24 cellular contexts compared by ENCODE assay signal in genomic region chr2:241201445-241202267, GRCh38. TPM values are rescaled to one million over a fixed set of nuclear protein-coding genes. Genes with fewer than 3 reads are reported as not detected.
DNase-seq lines count a peak whose midpoint lies in the region; ATAC-seq, FAIRE-seq and TF ChIP-seq lines count a peak whose summit lies in the region.
"Had no signal": no experiment of that assay in that cellular context is flagged by ENCODE, and none has a peak within 500 bp of the region (broad histone marks: within the 10 kb centered on the region; RNA-seq: fewer than 3 reads in every experiment).

No MANE protein-coding gene starts in this region.

- H2AFZ ChIP-seq in K562 (ENCODE audit: low read depth, low read length): no peak overlapping the region
- H2AFZ ChIP-seq in osteoblast (ENCODE audit: low read length): no peak overlapping the region
- H2AFZ ChIP-seq in MM.1S (ENCODE audit: low read length): no peak overlapping the region

- POLR2A ChIA-PET in K562 (lab: Yijun Ruan, JAX): no interaction called here

- no peak for FAIRE-seq in K562 (lab: Jason Lieb, UNC)
- FAIRE-seq: GM12892, H54 had no signal

- in situ Hi-C loops in K562 (cut with MboI) (no loop called here), brain microvascular endothelial cell (cut with HindIII; ENCODE audit: low pct_ligation_motif_present, low sequenced_read_pairs) (no loop called here)

- no peaks in the 10 kb centered on the region for H3K9me2 ChIP-seq in MM.1S (replicated peaks; ENCODE audit: insufficient read depth, low read length)

- BruUV-seq in K562 (replicated peaks; lab: Mats Ljungman, UMichigan): no TSS peak

- H3K4me1 ChIP-seq in K562 (replicated peaks in 1 of 2; ENCODE audit: control insufficient read depth in 2 of 2, insufficient read depth in 2 of 2, low read length in 2 of 2) (peaks cover 0 to 39% of the 10 kb centered on the region in 2 experiments; a peak in 3 of 5 replicates), osteoblast (ENCODE audit: insufficient read depth, low read length) (no peaks in the 10 kb centered on the region), MM.1S (ENCODE audit: low read length) (no peaks in the 10 kb centered on the region)
- H3K4me1 ChIP-seq: Peyer's patch, SJCRH30 had no signal

- TF ChIP-seq CTCF in HL-60 (IDR thresholded peaks at IDR 0.05; ENCODE audit: insufficient read depth, low read length): no peak
- TF ChIP-seq CTCF in K562 (IDR thresholded peaks at IDR 0.05 in 2 of 3, conservative IDR thresholded peaks at IDR 0.05 in 1 of 3; ENCODE audit: insufficient read depth in 2 of 3, low read depth in 1 of 3, low read length in 3 of 3): no peak
- TF ChIP-seq CTCF in osteoblast (IDR thresholded peaks at IDR 0.05; ENCODE audit: extremely low read depth, low read depth, low read length): no peak
- no peak for TF ChIP-seq CTCF in brain microvascular endothelial cell (IDR thresholded peaks at IDR 0.05; ENCODE audit: low read depth, low read length, missing control alignments)
- TF ChIP-seq CTCF in MM.1S (IDR thresholded peaks at IDR 0.05; ENCODE audit: low read length): no peak

- H3K27ac ChIP-seq in HL-60 (replicated peaks) (peak overlapping the region; percentile 92), K562 (ENCODE audit: extremely low read depth, low read depth, low read length) (no peak overlapping the region), osteoblast (ENCODE audit: low read depth, low read length) (no peak overlapping the region), brain microvascular endothelial cell (no peak overlapping the region), MM.1S (ENCODE audit: low read length) (no peak overlapping the region)
- H3K27ac ChIP-seq: 22Rv1, Peyer's patch, SJCRH30 had no signal

- DNase-seq in Right ventricle myocardium inferior (ENCODE audit: missing footprints): peak; percentile 64
- DNase-seq in cardiac septum (ENCODE audit: low spot score): no peak
- DNase-seq in HL-60 (ENCODE audit: low read depth in 1 of 2, low spot score in 1 of 2): no peak
- DNase-seq in K562 (ENCODE audit: extremely low read depth in 1 of 4, low spot score in 3 of 4): no peak
- peak; percentile 79 for DNase-seq in osteoblast (ENCODE audit: insufficient read length, low spot score, missing footprints)
- DNase-seq in RKO (ENCODE audit: low spot score): no peak
- no peak for DNase-seq in brain microvascular endothelial cell
- no peak for DNase-seq in MM.1S
- DNase-seq: CD8-positive, alpha-beta memory T cell; DMS 273 treated with DMSO at 0.1 percent for 48 hours; DMS79 treated with DMSO at 0.1 percent for 48 hours; HFFc6; Karpas-422; NCI-H2029; NCI-H446 treated with DMSO at 0.1 percent for 48 hours; NCI-H526 treated with DMSO at 0.1 percent for 48 hours; Peyer's patch had no signal

- no peak for TF ChIP-seq EP300 in K562 (IDR thresholded peaks at IDR 0.05; ENCODE audit: low read length)

- H3K4me2 ChIP-seq in K562 (ENCODE audit: insufficient read depth, low read length) (no peak overlapping the region), osteoblast (ENCODE audit: insufficient read depth, low read length) (no peak overlapping the region), MM.1S (ENCODE audit: low read depth, low read length) (no peak overlapping the region)

- intact Hi-C loops in Right ventricle myocardium inferior (cut with DNase I) (no loop called here), cardiac septum (cut with DNase I) (no loop called here), K562 (cut with micrococcal nuclease) (no loop called here)

- H3K79me2 ChIP-seq in K562 (ENCODE audit: control insufficient read depth, insufficient read depth, low read length): no peaks in the 10 kb centered on the region
- H3K79me2 ChIP-seq in osteoblast (ENCODE audit: insufficient read depth, low read length): no peaks in the 10 kb centered on the region
- H3K79me2 ChIP-seq in MM.1S (ENCODE audit: low read length): no peaks in the 10 kb centered on the region

- no peak for TF ChIP-seq RAD21 in K562 (CRISPR knock-in tag; conservative IDR thresholded peaks at IDR 0.05 in 1 of 2, IDR thresholded peaks at IDR 0.05 in 1 of 2)

- H3K36me3 ChIP-seq in K562 (ENCODE audit: control insufficient read depth, insufficient read depth, low read length): no peaks in the 10 kb centered on the region
- H3K36me3 ChIP-seq in osteoblast (ENCODE audit: insufficient read depth, low read length): no peaks in the 10 kb centered on the region
- H3K36me3 ChIP-seq in brain microvascular endothelial cell (replicated peaks): no peaks in the 10 kb centered on the region
- H3K36me3 ChIP-seq in MM.1S (replicated peaks; ENCODE audit: insufficient read depth, low read length): no peaks in the 10 kb centered on the region
- H3K36me3 ChIP-seq: Peyer's patch, SJCRH30 had no signal

- H3F3A ChIP-seq in MM.1S (ENCODE audit: insufficient read depth, low read length): no peaks in the 10 kb centered on the region

- H3K9ac ChIP-seq in K562 (ENCODE audit: insufficient read depth in 1 of 2, low read depth in 2 of 2, low read length in 2 of 2) (no peak overlapping the region), MM.1S (ENCODE audit: low read length) (no peak overlapping the region)

- ATAC-seq in Right ventricle myocardium inferior (no peak), K562 (no peak)
- ATAC-seq: SK-N-SH treated with all-trans-retinoic acid at 6 μM for 48 hours had no signal

- H3K27me3 ChIP-seq in HL-60 (ENCODE audit: insufficient read depth, poor library complexity, severe bottlenecking): no peaks in the 10 kb centered on the region
- peaks cover 0 to 15% of the 10 kb centered on the region in 2 experiments; a peak in 2 of 5 replicates for H3K27me3 ChIP-seq in K562 (ENCODE audit: control insufficient read depth in 2 of 2, insufficient read depth in 2 of 2, low read length in 2 of 2)
- H3K27me3 ChIP-seq in osteoblast (ENCODE audit: insufficient read depth, low read length): no peaks in the 10 kb centered on the region
- no peaks in the 10 kb centered on the region for H3K27me3 ChIP-seq in brain microvascular endothelial cell (replicated peaks)
- H3K27me3 ChIP-seq in MM.1S (replicated peaks; ENCODE audit: insufficient read depth, low read length): no peaks in the 10 kb centered on the region; the same call in 1 of the 2 replicates
- H3K27me3 ChIP-seq: Peyer's patch, SJCRH30 had no signal

- H3K4me3 ChIP-seq in HL-60 (replicated peaks; ENCODE audit: insufficient read depth, low read length) (peak overlapping the region; percentile 59), K562 (no peak overlapping the region), osteoblast (ENCODE audit: insufficient read depth, low read length) (no peak overlapping the region), brain microvascular endothelial cell (ENCODE audit: low read depth, low read length) (no peak overlapping the region), MM.1S (ENCODE audit: low read length) (no peak overlapping the region)
- H3K4me3 ChIP-seq: Peyer's patch, SJCRH30 had no signal

- H4K20me1 ChIP-seq in K562 (replicated peaks; ENCODE audit: control insufficient read depth, insufficient read depth, low read length) (no peaks in the 10 kb centered on the region), osteoblast (ENCODE audit: insufficient read depth, low read length) (no peaks in the 10 kb centered on the region), MM.1S (ENCODE audit: insufficient read depth, low read length) (no peaks in the 10 kb centered on the region)

- 38% methylated on average over 12 of the region's 24 CpGs for WGBS in K562 (ENCODE audit: insufficient coverage, low coverage, missing lambda C conversion rate)

- CTCF ChIA-PET in K562 (lab: Yijun Ruan, JAX; ENCODE audit: low intra/inter-chr PET ratio): no interaction called here

- TF ChIP-seq POLR2A in K562 (conservative IDR thresholded peaks at IDR 0.05): no peak

- H3K9me1 ChIP-seq in K562 (ENCODE audit: control insufficient read depth, insufficient read depth, low read length): no peaks in the 10 kb centered on the region

- H3K9me3 ChIP-seq in K562 (replicated peaks; ENCODE audit: control insufficient read depth, insufficient read depth, low read depth, low read length): no peaks in the 10 kb centered on the region
- H3K9me3 ChIP-seq in osteoblast (ENCODE audit: low read depth, low read length): no peaks in the 10 kb centered on the region
- H3K9me3 ChIP-seq in MM.1S (replicated peaks; ENCODE audit: insufficient read depth, low read length): no peaks in the 10 kb centered on the region
- H3K9me3 ChIP-seq: Peyer's patch, SJCRH30 had no signal

RNA-seq across cellular contexts. Expression of gene ANO7, which starts 13.2 kb away (rescaled TPM):
- 0.81 TPM for total RNA-seq in Right ventricle myocardium inferior
- total RNA-seq in cardiac septum: 3.4 TPM
- total RNA-seq in K562 (2011; cell fraction: chromatin; rRNA removed; ENCODE audit: low replicate concordance): 12.7 and 25.7 TPM in 2 replicates
- total RNA-seq in K562 (2011; cell fraction: nucleolus; rRNA removed): 12.8 and 13.2 TPM in 2 replicates
- 13.3 and 13.8 TPM in 2 replicates for total RNA-seq in K562 (2011; cell fraction: nucleoplasm; rRNA removed)
- total RNA-seq in K562 (2014; rRNA removed): 1.3 and 1.7 TPM in 2 replicates
- total RNA-seq in K562 (2014; rRNA removed; fragmentation: Illumina TruSeq; extraction: Trizol): 0.67 and 0.91 TPM in 2 replicates
- 1.1 TPM in 2 replicates for total RNA-seq in K562 (2015; rRNA removed; fragmentation: Illumina TruSeq; extraction: Trizol)
- total RNA-seq in K562 (2021): 4.1 and 5.1 TPM in 2 replicates
- polyA plus RNA-seq in K562 (2011; rRNA removed): 0.59 and 0.81 TPM in 2 replicates
- 1.0 and 2.4 TPM in 2 replicates for polyA plus RNA-seq in K562 (2011; cell fraction: cytosol; rRNA removed)
- 2.5 and 4.8 TPM in 2 replicates for polyA plus RNA-seq in K562 (2011; cell fraction: nucleus; rRNA removed)
- polyA plus RNA-seq in K562 (2012): 1.6 and 2.3 TPM in 2 replicates
- polyA plus RNA-seq in K562 (2014; fragmentation: Illumina TruSeq; extraction: Trizol): 1.9 and 3.2 TPM in 2 replicates
- under 1 TPM; 0.28 to 0.46 TPM for polyA plus RNA-seq in K562 (2014; fragmentation: Nextera tagmentation; extraction: Ambion mirVana)
- 1.9 and 2.9 TPM in 2 replicates for polyA plus RNA-seq in K562 (2014; rRNA removed)
- polyA minus RNA-seq in K562 (2011; rRNA and poly(A)+ RNA removed): 0.75 and 1.7 TPM in 2 replicates
- polyA minus RNA-seq in K562 (2011; cell fraction: cytosol; rRNA and poly(A)+ RNA removed): 3.9 and 4.2 TPM in 2 replicates
- 2.3 and 3.2 TPM in 2 replicates for polyA minus RNA-seq in K562 (2011; cell fraction: nucleus; rRNA and poly(A)+ RNA removed)
- total RNA-seq in osteoblast: 1.2 and 1.8 TPM in 2 replicates
- polyA plus RNA-seq: CD14-positive monocyte; CD8-positive, alpha-beta memory T cell; IgD-negative memory B cell had no signal

RNA-seq across cellular contexts. Expression of gene PPP1R7, which starts 51.4 kb away (rescaled TPM):
- total RNA-seq in Right ventricle myocardium inferior: 66.6 TPM
- total RNA-seq in cardiac septum: 77.7 TPM
- total RNA-seq in K562 (2011; cell fraction: chromatin; rRNA removed; ENCODE audit: low replicate concordance): 32.2 and 41.6 TPM in 2 replicates
- 20.4 and 33.7 TPM in 2 replicates for total RNA-seq in K562 (2011; cell fraction: nucleolus; rRNA removed)
- 30.4 and 37.3 TPM in 2 replicates for total RNA-seq in K562 (2011; cell fraction: nucleoplasm; rRNA removed)
- 56.0 and 62.0 TPM in 2 replicates for total RNA-seq in K562 (2014; rRNA removed)
- 37.5 and 38.1 TPM in 2 replicates for total RNA-seq in K562 (2014; rRNA removed; fragmentation: Illumina TruSeq; extraction: Trizol)
- total RNA-seq in K562 (2015; rRNA removed; fragmentation: Illumina TruSeq; extraction: Trizol): 35.3 and 40.2 TPM in 2 replicates
- 39.5 and 40.5 TPM in 2 replicates for total RNA-seq in K562 (2021)
- polyA plus RNA-seq in K562 (2011; rRNA removed): 46.1 and 57.3 TPM in 2 replicates
- polyA plus RNA-seq in K562 (2011; cell fraction: cytosol; rRNA removed): 15.0 and 20.2 TPM in 2 replicates
- polyA plus RNA-seq in K562 (2011; cell fraction: nucleus; rRNA removed): 18.1 and 34.0 TPM in 2 replicates
- 64.4 and 65.4 TPM in 2 replicates for polyA plus RNA-seq in K562 (2012)
- 62.0 and 75.0 TPM in 2 replicates for polyA plus RNA-seq in K562 (2014; fragmentation: Illumina TruSeq; extraction: Trizol)
- 10 to 100 TPM; 37.9 to 50.5 TPM for polyA plus RNA-seq in K562 (2014; fragmentation: Nextera tagmentation; extraction: Ambion mirVana)
- polyA plus RNA-seq in K562 (2014; rRNA removed): 59.4 and 61.0 TPM in 2 replicates
- 32.0 and 46.5 TPM in 2 replicates for polyA minus RNA-seq in K562 (2011; rRNA and poly(A)+ RNA removed)
- polyA minus RNA-seq in K562 (2011; cell fraction: cytosol; rRNA and poly(A)+ RNA removed): 18.6 and 26.6 TPM in 2 replicates
- 9.2 and 15.9 TPM in 2 replicates for polyA minus RNA-seq in K562 (2011; cell fraction: nucleus; rRNA and poly(A)+ RNA removed)
- 46.7 and 73.7 TPM in 2 replicates for total RNA-seq in osteoblast

RNA-seq across cellular contexts. Expression of gene PASK, which starts 52.4 kb away (rescaled TPM):
- total RNA-seq in Right ventricle myocardium inferior (1.4 TPM), cardiac septum (2.2 TPM), K562 (2014; rRNA removed) (8.6 and 17.1 TPM in 2 replicates), K562 (2014; rRNA removed; fragmentation: Illumina TruSeq; extraction: Trizol) (5.9 and 6.2 TPM in 2 replicates), K562 (2015; rRNA removed; fragmentation: Illumina TruSeq; extraction: Trizol) (8.8 and 10.1 TPM in 2 replicates), K562 (2021) (25.9 and 30.3 TPM in 2 replicates), osteoblast (5.0 and 5.8 TPM in 2 replicates)
- total RNA-seq in K562 (2011; cell fraction: chromatin; rRNA removed; ENCODE audit: low replicate concordance): 57.6 and 90.9 TPM in 2 replicates
- total RNA-seq in K562 (2011; cell fraction: nucleolus; rRNA removed): 41.0 and 44.6 TPM in 2 replicates
- 47.5 and 53.5 TPM in 2 replicates for total RNA-seq in K562 (2011; cell fraction: nucleoplasm; rRNA removed)
- polyA plus RNA-seq in K562 (2011; rRNA removed) (10.9 and 11.6 TPM in 2 replicates), K562 (2014; fragmentation: Illumina TruSeq; extraction: Trizol) (9.9 and 11.5 TPM in 2 replicates), K562 (2014; fragmentation: Nextera tagmentation; extraction: Ambion mirVana) (1 to 10 TPM; 1.5 to 2.6 TPM), K562 (2014; rRNA removed) (16.3 and 20.2 TPM in 2 replicates)
- 9.6 and 11.2 TPM in 2 replicates for polyA plus RNA-seq in K562 (2011; cell fraction: cytosol; rRNA removed)
- 66.0 and 91.2 TPM in 2 replicates for polyA plus RNA-seq in K562 (2011; cell fraction: nucleus; rRNA removed)
- 12.7 and 13.4 TPM in 2 replicates for polyA plus RNA-seq in K562 (2012)
- polyA minus RNA-seq in K562 (2011; rRNA and poly(A)+ RNA removed): 8.9 and 13.6 TPM in 2 replicates
- polyA minus RNA-seq in K562 (2011; cell fraction: cytosol; rRNA and poly(A)+ RNA removed): 8.2 and 12.7 TPM in 2 replicates
- polyA minus RNA-seq in K562 (2011; cell fraction: nucleus; rRNA and poly(A)+ RNA removed): 17.2 and 27.9 TPM in 2 replicates

Comparison
In these comparisons a context has a peak if more than half of its experiments do, and no peak if none do; other contexts are left out.
1. DNase-seq: peak in Right ventricle myocardium inferior (single experiment) and osteoblast (single experiment); none in cardiac septum (single experiment), HL-60 (0 of 2), K562 (0 of 4), RKO (single experiment), brain microvascular endothelial cell (single experiment) and MM.1S (single experiment).